Comparison of ENCODE assay signal across 8 cellular contexts in the genomic region with DNA sequence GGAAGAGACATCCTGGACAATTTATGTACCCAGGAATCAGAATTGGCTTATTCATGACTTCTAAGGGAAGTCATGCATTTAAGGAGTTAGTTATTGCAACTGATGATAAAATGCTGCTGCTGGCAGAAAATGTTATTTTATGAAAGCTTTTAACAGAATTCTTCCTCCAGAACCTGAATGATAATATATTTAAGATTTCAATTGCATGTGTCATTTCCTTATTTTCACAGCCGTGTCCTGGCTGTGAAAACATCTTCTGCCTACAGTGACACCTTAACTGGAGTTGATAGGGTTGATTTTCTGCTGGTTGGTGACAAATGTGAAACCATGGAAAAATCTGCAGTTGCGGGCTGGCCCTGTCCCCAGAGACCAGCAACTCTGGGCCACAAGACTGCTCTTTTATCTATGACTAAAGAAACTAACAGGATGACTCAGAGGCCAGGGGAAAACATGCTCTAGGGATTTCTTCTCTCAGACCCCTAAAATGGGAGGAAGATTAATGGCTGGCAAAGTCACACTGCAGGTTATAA. TPM values are rescaled to one million over a fixed set of nuclear protein-coding genes. Genes with fewer than 3 reads are reported as not detected.
A peak's percentile ranks its signal among the peaks of the same experiment; 100 is the strongest.
DNase-seq lines count a peak whose midpoint lies in the region; ATAC-seq and TF ChIP-seq lines count a peak whose summit lies in the region.

No MANE protein-coding gene starts in this region.

- WGBS in adrenal gland, 4 donors: 9 to 21% (median 16%) methylated on average over 2 of the region's 2 CpGs

- H3K36me3 ChIP-seq in adrenal gland (replicated peaks in 1 of 2) (no peaks in the 10 kb centered on the region), skeletal muscle satellite cell (ENCODE audit: insufficient read depth, low read length) (no peaks in the 10 kb centered on the region), Karpas-422 (ENCODE audit: insufficient read depth, low read length) (no peaks in the 10 kb centered on the region), upper lobe of right lung (no peaks in the 10 kb centered on the region)

- no peak overlapping the region for H3K4me3 ChIP-seq in adrenal gland
- peak overlapping the region; percentile 43 for H3K4me3 ChIP-seq in skeletal muscle satellite cell (ENCODE audit: low read length)
- H3K4me3 ChIP-seq in Karpas-422 (ENCODE audit: low read length): no peak overlapping the region
- H3K4me3 ChIP-seq in upper lobe of right lung: no peak overlapping the region

- H3K27ac ChIP-seq in adrenal gland (peak overlapping the region in 4 of 5 donors; percentile 42 to 66 (median 49)), Karpas-422 (ENCODE audit: low read length) (no peak overlapping the region), upper lobe of right lung (no peak overlapping the region)

- intact Hi-C loops in adrenal gland (cut with DNase I) (no loop called here), upper lobe of right lung (cut with DNase I) (no loop called here)

- H3K4me2 ChIP-seq in skeletal muscle satellite cell (ENCODE audit: low read length) (peak overlapping the region; percentile 53), Karpas-422 (ENCODE audit: low read depth, low read length, poor library complexity, severe bottlenecking) (no peak overlapping the region)

- TF ChIP-seq CTCF in adrenal gland (IDR thresholded peaks at IDR 0.05) (no peak), upper lobe of right lung (IDR thresholded peaks at IDR 0.05) (no peak)

- H3K4me1 ChIP-seq in adrenal gland (replicated peaks in 1 of 2): peaks cover 15 to 19% of the 10 kb centered on the region in 2 donors
- peaks cover 16% of the 10 kb centered on the region for H3K4me1 ChIP-seq in skeletal muscle satellite cell (ENCODE audit: control insufficient read depth, insufficient read depth, low read length)
- no peaks in the 10 kb centered on the region for H3K4me1 ChIP-seq in Karpas-422 (ENCODE audit: low read length)
- H3K4me1 ChIP-seq in upper lobe of right lung: no peaks in the 10 kb centered on the region

- no peaks in the 10 kb centered on the region for H3K27me3 ChIP-seq in adrenal gland
- H3K27me3 ChIP-seq in skeletal muscle satellite cell (ENCODE audit: control insufficient read depth, insufficient read depth, low read length): no peaks in the 10 kb centered on the region
- no peaks in the 10 kb centered on the region for H3K27me3 ChIP-seq in Karpas-422 (ENCODE audit: low read length)
- peaks cover 4% of the 10 kb centered on the region for H3K27me3 ChIP-seq in upper lobe of right lung

- ATAC-seq in GM19463 (IDR thresholded peaks at IDR 0.05; ENCODE audit: unreplicated experiment) (peak; percentile 98), HG03460 (IDR thresholded peaks at IDR 0.05; ENCODE audit: unreplicated experiment) (peak; percentile 63), upper lobe of right lung (no peak)

- no peak for TF ChIP-seq POLR2A in adrenal gland (IDR thresholded peaks at IDR 0.05)

- no peaks in the 10 kb centered on the region for H3K9me2 ChIP-seq in Karpas-422 (replicated peaks; ENCODE audit: insufficient read depth, low read length)

- H2AFZ ChIP-seq in Karpas-422 (ENCODE audit: low read length): no peak overlapping the region

- H3K79me2 ChIP-seq in Karpas-422 (ENCODE audit: low read length): no peaks in the 10 kb centered on the region

- DNase-seq in Daoy (ENCODE audit: low read depth): peak; percentile 81
- peak; percentile 68 to 84 (median 80) for DNase-seq in adrenal gland
- no peak for DNase-seq in Karpas-422
- DNase-seq in upper lobe of right lung: no peak
- DNase-seq in DMS114 treated with DMSO at 0.1 percent for 48 hours (lab: John Stamatoyannopoulos, UW; ENCODE audit: unreplicated experiment): no peak

- no peaks in the 10 kb centered on the region for H3K9me3 ChIP-seq in adrenal gland (replicated peaks in 1 of 3)
- no peaks in the 10 kb centered on the region for H3K9me3 ChIP-seq in skeletal muscle satellite cell (replicated peaks; ENCODE audit: low read length)
- H3K9me3 ChIP-seq in Karpas-422 (ENCODE audit: low read length): no peaks in the 10 kb centered on the region
- H3K9me3 ChIP-seq in upper lobe of right lung: no peaks in the 10 kb centered on the region

- H3K9ac ChIP-seq in skeletal muscle satellite cell (ENCODE audit: low read depth, low read length) (peak overlapping the region; percentile 23), Karpas-422 (ENCODE audit: low read length) (no peak overlapping the region)

- no peaks in the 10 kb centered on the region for H4K20me1 ChIP-seq in Karpas-422 (ENCODE audit: insufficient read depth, low read depth, low read length)

RNA-seq across cellular contexts. Expression of a gene that starts 12.3 kb away (rescaled TPM):
- total RNA-seq in Daoy (2014; rRNA removed; shearing (Covaris generic)): 16.0 and 17.5 TPM in 2 replicates
- 10 to 100 TPM; 12.6 to 59.8 (median 52.4) TPM for total RNA-seq in adrenal gland
- polyA plus RNA-seq in adrenal gland: 10 to 100 TPM in 1 of 3 donors, 1 to 10 TPM in 2; 7.9 to 53.0 (median 9.5) TPM
- 20.0 and 20.5 TPM in 2 replicates for total RNA-seq in skeletal muscle satellite cell (2012; rRNA removed)
- 31.6 and 43.7 TPM in 2 replicates for total RNA-seq in Karpas-422 (2014; rRNA removed; shearing (Covaris generic); ENCODE audit: low replicate concordance)
- 11.3 TPM for total RNA-seq in upper lobe of right lung

Comparison
In these comparisons a context has a peak if more than half of its experiments do, and no peak if none do; other contexts are left out.
1. DNase-seq: peak in Daoy (single experiment) and adrenal gland (7 of 7); none in Karpas-422 (single experiment), upper lobe of right lung (single experiment) and DMS114 treated with DMSO at 0.1 percent for 48 hours (single experiment).
2. H3K27ac ChIP-seq: peak in adrenal gland (4 of 5); none in Karpas-422 (single experiment) and upper lobe of right lung (single experiment).